Comparison of ENCODE assay signal across 1 cellular context in genomic region chr22:23034621-23035556, GRCh38.
TF ChIP-seq lines count a peak whose summit lies in the region.

No MANE protein-coding gene starts in this region.

TF ChIP-seq in K562, 482 proteins besides CTCF, POLR2A, EP300 and RAD21 (continued from another document):
- TF ChIP-seq UBTF (IDR thresholded peaks at IDR 0.05; ENCODE audit: borderline replicate concordance in 1 of 2, low read depth in 2 of 2, low read length in 2 of 2) (no peak), PTBP1 (IDR thresholded peaks at IDR 0.05; ENCODE audit: low read depth, low read length) (no peak), ELK1 (CRISPR knock-in tag; IDR thresholded peaks at IDR 0.05) (no peak), POLR3A (IDR thresholded peaks at IDR 0.05; ENCODE audit: borderline replicate concordance, extremely low read depth, insufficient read depth, insufficient read length) (no peak), TBL1XR1 (IDR thresholded peaks at IDR 0.05; ENCODE audit: low read length in 2 of 2) (peak in 1 of 2 experiments; percentile 10; a peak in 1 of 4 replicates), TEAD1 (CRISPR knock-in tag; IDR thresholded peaks at IDR 0.05) (0 out of 4 replicates have a peak, but pooled peaks of 1 of the 2 experiments have one; percentile 14), CBFA2T3 (IDR thresholded peaks at IDR 0.05) (0 out of 2 replicates have a peak, but pooled peaks have one; percentile 1), TEAD4 (IDR thresholded peaks at IDR 0.05; ENCODE audit: low read length) (no peak), TEAD4 (CRISPR knock-in tag; IDR thresholded peaks at IDR 0.05; ENCODE audit: borderline replicate concordance) (no peak), CBFB (CRISPR knock-in tag; IDR thresholded peaks at IDR 0.05) (no peak), CBX1 (IDR thresholded peaks at IDR 0.05; ENCODE audit: low read depth) (0 out of 2 replicates have a peak, but pooled peaks have one; percentile 15), KAT8 (IDR thresholded peaks at IDR 0.05; ENCODE audit: low read depth) (no peak), RCOR1 (IDR thresholded peaks at IDR 0.05; ENCODE audit: borderline replicate concordance in 1 of 2, low read depth in 2 of 2, low read length in 2 of 2) (peak in 1 of 2 experiments; percentile 8; a peak in 1 of 4 replicates), SREBF2 (CRISPR knock-in tag; IDR thresholded peaks at IDR 0.05) (no peak), KDM2B (CRISPR knock-in tag; IDR thresholded peaks at IDR 0.05) (no peak), USF1 (CRISPR knock-in tag; IDR thresholded peaks at IDR 0.05) (peak; percentile 38), ZNF232 (CRISPR knock-in tag; IDR thresholded peaks at IDR 0.05) (no peak), GATAD2A (IDR thresholded peaks at IDR 0.05) (peak; percentile 20; the same call in 1 of the 2 replicates), MYC (IDR thresholded peaks at IDR 0.05; ENCODE audit: low read depth, low read length) (peak; percentile 23; the same call in 1 of the 2 replicates), MYC (CRISPR knock-in tag; IDR thresholded peaks at IDR 0.05; ENCODE audit: borderline replicate concordance, low read depth) (no peak), PHF20 (IDR thresholded peaks at IDR 0.05; ENCODE audit: partially characterized antibody) (peak; percentile 16), RB1 (IDR thresholded peaks at IDR 0.05; ENCODE audit: low read depth) (peak; percentile 16; the same call in 1 of the 2 replicates), PBX2 (CRISPR knock-in tag; IDR thresholded peaks at IDR 0.05; ENCODE audit: low read depth) (0 out of 2 replicates have a peak, but pooled peaks have one; percentile 1), PBX2 (tag; conservative IDR thresholded peaks at IDR 0.05; ENCODE audit: low read depth) (no peak), BHLHE40 (IDR thresholded peaks at IDR 0.05; ENCODE audit: low read length) (0 out of 2 replicates have a peak, but pooled peaks have one; percentile 11), POU5F1 (IDR thresholded peaks at IDR 0.05; ENCODE audit: borderline replicate concordance, low read depth, low read length, partially characterized antibody) (no peak), ELF1 (tag; IDR thresholded peaks at IDR 0.05) (peak; percentile 45; the same call in 1 of the 2 replicates), HNRNPK (IDR thresholded peaks at IDR 0.05; ENCODE audit: low read depth, low read length, poor library complexity, severe bottlenecking) (no peak), POLR2B (IDR thresholded peaks at IDR 0.05; ENCODE audit: low read depth, partially characterized antibody) (no peak), E2F1 (CRISPR knock-in tag; IDR thresholded peaks at IDR 0.05) (peak; percentile 14; the same call in 1 of the 2 replicates), ZNF143 (CRISPR knock-in tag; IDR thresholded peaks at IDR 0.05) (0 out of 2 replicates have a peak, but pooled peaks have one; percentile 13), CBFA2T2 (conservative IDR thresholded peaks at IDR 0.05) (0 out of 2 replicates have a peak, but pooled peaks have one; percentile 7), SETDB1 (IDR thresholded peaks at IDR 0.05; ENCODE audit: low read length) (no peak)
TF ChIP-seq in K562: peak in this region for 17.
